Comparison of ENCODE assay signal across 1 cellular context in genomic region chr6:11309947-11310665, GRCh38.
TF ChIP-seq lines count a peak whose summit lies in the region.

No MANE protein-coding gene starts in this region.

TF ChIP-seq in GM23338, 12 proteins besides CTCF, POLR2A, EP300 and RAD21 (continued from another document):
- TF ChIP-seq, protein P1, sequence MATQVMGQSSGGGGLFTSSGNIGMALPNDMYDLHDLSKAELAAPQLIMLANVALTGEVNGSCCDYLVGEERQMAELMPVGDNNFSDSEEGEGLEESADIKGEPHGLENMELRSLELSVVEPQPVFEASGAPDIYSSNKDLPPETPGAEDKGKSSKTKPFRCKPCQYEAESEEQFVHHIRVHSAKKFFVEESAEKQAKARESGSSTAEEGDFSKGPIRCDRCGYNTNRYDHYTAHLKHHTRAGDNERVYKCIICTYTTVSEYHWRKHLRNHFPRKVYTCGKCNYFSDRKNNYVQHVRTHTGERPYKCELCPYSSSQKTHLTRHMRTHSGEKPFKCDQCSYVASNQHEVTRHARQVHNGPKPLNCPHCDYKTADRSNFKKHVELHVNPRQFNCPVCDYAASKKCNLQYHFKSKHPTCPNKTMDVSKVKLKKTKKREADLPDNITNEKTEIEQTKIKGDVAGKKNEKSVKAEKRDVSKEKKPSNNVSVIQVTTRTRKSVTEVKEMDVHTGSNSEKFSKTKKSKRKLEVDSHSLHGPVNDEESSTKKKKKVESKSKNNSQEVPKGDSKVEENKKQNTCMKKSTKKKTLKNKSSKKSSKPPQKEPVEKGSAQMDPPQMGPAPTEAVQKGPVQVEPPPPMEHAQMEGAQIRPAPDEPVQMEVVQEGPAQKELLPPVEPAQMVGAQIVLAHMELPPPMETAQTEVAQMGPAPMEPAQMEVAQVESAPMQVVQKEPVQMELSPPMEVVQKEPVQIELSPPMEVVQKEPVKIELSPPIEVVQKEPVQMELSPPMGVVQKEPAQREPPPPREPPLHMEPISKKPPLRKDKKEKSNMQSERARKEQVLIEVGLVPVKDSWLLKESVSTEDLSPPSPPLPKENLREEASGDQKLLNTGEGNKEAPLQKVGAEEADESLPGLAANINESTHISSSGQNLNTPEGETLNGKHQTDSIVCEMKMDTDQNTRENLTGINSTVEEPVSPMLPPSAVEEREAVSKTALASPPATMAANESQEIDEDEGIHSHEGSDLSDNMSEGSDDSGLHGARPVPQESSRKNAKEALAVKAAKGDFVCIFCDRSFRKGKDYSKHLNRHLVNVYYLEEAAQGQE (IDR thresholded peaks at IDR 0.05; ENCODE audit: unreplicated experiment): no peak
- no peak for TF ChIP-seq ZNF114 (CRISPR knock-in tag; IDR thresholded peaks at IDR 0.05)
- no peak for TF ChIP-seq POLR2AphosphoS5 (IDR thresholded peaks at IDR 0.05; ENCODE audit: low read depth)
- no peak for TF ChIP-seq STAT1 (IDR thresholded peaks at IDR 0.05; ENCODE audit: unreplicated experiment)
- TF ChIP-seq NANOG (IDR thresholded peaks at IDR 0.05; ENCODE audit: borderline replicate concordance): no peak
